Comparison of ENCODE assay signal across 28 cellular contexts in genomic region chr11:65843811-65844210, GRCh38. TPM values are rescaled to one million over a fixed set of nuclear protein-coding genes. Genes with fewer than 3 reads are reported as not detected.
"Had no signal": no experiment of that assay in that cellular context is flagged by ENCODE, and none has a peak within 500 bp of the region (broad histone marks: within the 10 kb centered on the region; RNA-seq: fewer than 3 reads in every experiment).

No MANE protein-coding gene starts in this region.

- H3K4me1 ChIP-seq: esophagus muscularis mucosa, heart left ventricle, left lung, lower lobe of right lung, upper lobe of right lung had no signal

- DNase-seq: activated CD4-positive, alpha-beta T cell treated with anti-CD3 and anti-CD28 coated beads for 1 hour; activated CD4-positive, alpha-beta T cell treated with anti-CD3 and anti-CD28 coated beads, Interleukin-2, amount 50 U/mL, for 1 hour; activated CD8-positive, alpha-beta memory T cell treated with anti-CD3 and anti-CD28 coated beads, Interleukin-2, amount 10 ng/mL, durations not matched to agents 7 days and 5 days; activated CD8-positive, alpha-beta T cell treated with anti-CD3 and anti-CD28 coated beads, Interleukin-2, amount 10 ng/mL, durations not matched to agents 7 days and 5 days; activated naive CD8-positive, alpha-beta T cell treated with anti-CD3 and anti-CD28 coated beads, Interleukin-2, amount 50 U/mL, for 24 hours; activated T-cell treated with anti-CD3 and anti-CD28 coated beads, Interleukin-2, amount 50 U/mL, for 48 hours; amygdala; caudate nucleus; foreskin keratinocyte; heart left ventricle; left lung; lower lobe of right lung; mesenchymal stem cell; stimulated activated CD4-positive, alpha-beta T cell treated with anti-CD3 and anti-CD28 coated beads, Interleukin-4, amount 100 ng/mL, for 24 hours; T-helper 2 cell; upper lobe of right lung had no signal

- H3K4me3 ChIP-seq: esophagus muscularis mucosa, heart left ventricle, left lung, lower lobe of right lung, skin epidermis, thoracic aorta, upper lobe of right lung had no signal

- H3K9me3 ChIP-seq: esophagus muscularis mucosa, heart left ventricle, left lung, lower lobe of right lung, thoracic aorta, upper lobe of right lung had no signal

- H3K27ac ChIP-seq: esophagus muscularis mucosa, foreskin keratinocyte, heart left ventricle, left lung, lower lobe of right lung, skin epidermis, thoracic aorta, upper lobe of right lung had no signal

- ATAC-seq: activated CD8-positive, alpha-beta memory T cell treated with anti-CD3 and anti-CD28 coated beads, Interleukin-2, amount 10 ng/mL, durations not matched to agents 7 days and 5 days; activated CD8-positive, alpha-beta T cell treated with anti-CD3 and anti-CD28 coated beads, Interleukin-2, amount 10 ng/mL, durations not matched to agents 7 days and 5 days; activated naive CD8-positive, alpha-beta T cell treated with anti-CD3 and anti-CD28 coated beads, Interleukin-2, amount 50 U/mL, for 24 hours; foreskin keratinocyte; heart left ventricle; left lung; lower lobe of right lung; natural killer cell treated with Interleukin-12 subunit alpha and Interleukin-12 subunit beta and Interleukin-15 and Interleukin-18, amount 100 ng/mL, for 72 hours; sciatic nerve; stimulated activated effector memory CD8-positive, alpha-beta T cell treated with anti-CD3 and anti-CD28 coated beads, Interleukin-12 subunit alpha, Interleukin-12 subunit beta, amount 100 ng/mL, for 72 hours; upper lobe of right lung; WTC11 had no signal

- H3K36me3 ChIP-seq: esophagus muscularis mucosa, heart left ventricle, left lung, lower lobe of right lung, thoracic aorta, upper lobe of right lung had no signal

- H3K27me3 ChIP-seq: esophagus muscularis mucosa, foreskin keratinocyte, heart left ventricle, left lung, upper lobe of right lung had no signal

RNA-seq across cellular contexts. Expression of gene SNX32, which starts 10.0 kb away (rescaled TPM):
- total RNA-seq: upper lobe of right lung had no signal

RNA-seq across cellular contexts. Expression of gene CTSW, which starts 35.8 kb away (rescaled TPM):
- total RNA-seq: chondrocyte, foreskin keratinocyte, kidney epithelial cell, myocyte, osteoblast, renal cortical epithelial cell, WTC11 had no signal
